ENCODE assay signal across 16 cellular contexts in genomic region chr10:114347191-114347739, GRCh38. TPM values are rescaled to one million over a fixed set of nuclear protein-coding genes. Genes with fewer than 3 reads are reported as not detected.
DNase-seq lines count a peak whose midpoint lies in the region; ATAC-seq and TF ChIP-seq lines count a peak whose summit lies in the region.
"Had no signal": no experiment of that assay in that cellular context is flagged by ENCODE, and none has a peak within 500 bp of the region (broad histone marks: within the 10 kb centered on the region; RNA-seq: fewer than 3 reads in every experiment).

No MANE protein-coding gene starts in this region.

- H3K27me3 ChIP-seq in left ventricle myocardium inferior (ENCODE audit: low read depth) (peaks cover 29% of the 10 kb centered on the region), uterus (no peaks in the 10 kb centered on the region)
- H3K27me3 ChIP-seq: testis had no signal

- intact Hi-C loops in left ventricle myocardium inferior (cut with micrococcal nuclease) (no loop called here), cardiac septum (cut with DNase I) (no loop called here), uterus (cut with DNase I; ENCODE audit: low total_unique reads) (no loop called here)

- H3K4me3 Mint-ChIP-seq in activated T-helper 17 cell treated with anti-CD3 and anti-CD28 coated beads, Interleukin-2, amount 50 U/mL, for 72 hours: no peak overlapping the region
- peak overlapping the region; percentile 6 for H3K4me3 Mint-ChIP-seq in nephron progenitor cell
- H3K4me3 Mint-ChIP-seq: CD8-positive, alpha-beta memory T cell had no signal

- TF ChIP-seq POLR2A in uterus (IDR thresholded peaks at IDR 0.05): no peak

- DNase-seq in left ventricle myocardium inferior (no peak), cardiac septum (ENCODE audit: low spot score) (no peak), nephron progenitor cell (no peak), uterus (no peak), islet precursor cell (no peak), NCI-H1105 treated with DMSO at 0.1 percent for 48 hours (lab: John Stamatoyannopoulos, UW) (no peak), NCI-H1930 (lab: John Stamatoyannopoulos, UW) (no peak)
- DNase-seq: activated CD8-positive, alpha-beta memory T cell treated with anti-CD3 and anti-CD28 coated beads, Interleukin-2, amount 50 U/mL, for 48 hours; activated naive CD4-positive, alpha-beta T cell; CD8-positive, alpha-beta memory T cell; DND-41; NCI-H2029 treated with DMSO at 0.1 percent for 48 hours; NCI-H510A had no signal

- H3K9me3 Mint-ChIP-seq in activated T-helper 17 cell treated with anti-CD3 and anti-CD28 coated beads, Interleukin-2, amount 50 U/mL, for 72 hours: no peaks in the 10 kb centered on the region
- no peaks in the 10 kb centered on the region for H3K9me3 Mint-ChIP-seq in nephron progenitor cell
- H3K9me3 Mint-ChIP-seq: CD8-positive, alpha-beta memory T cell had no signal

- peak; percentile 62 for ATAC-seq in activated T-helper 17 cell treated with anti-CD3 and anti-CD28 coated beads, Interleukin-2, amount 50 U/mL, for 72 hours (replicated peaks)

- no peaks in the 10 kb centered on the region for H3K27me3 Mint-ChIP-seq in activated T-helper 17 cell treated with anti-CD3 and anti-CD28 coated beads, Interleukin-2, amount 50 U/mL, for 72 hours
- no peaks in the 10 kb centered on the region for H3K27me3 Mint-ChIP-seq in nephron progenitor cell (ENCODE audit: low read depth, poor library complexity)

- no peak overlapping the region for H3K4me3 ChIP-seq in left ventricle myocardium inferior
- no peak overlapping the region for H3K4me3 ChIP-seq in uterus
- H3K4me3 ChIP-seq: lung, testis had no signal

- H3K9me3 ChIP-seq in left ventricle myocardium inferior (replicated peaks) (no peaks in the 10 kb centered on the region), uterus (no peaks in the 10 kb centered on the region)
- H3K9me3 ChIP-seq: testis had no signal

- no peaks in the 10 kb centered on the region for H3K36me3 Mint-ChIP-seq in activated T-helper 17 cell treated with anti-CD3 and anti-CD28 coated beads, Interleukin-2, amount 50 U/mL, for 72 hours (ENCODE audit: low read depth)
- no peaks in the 10 kb centered on the region for H3K36me3 Mint-ChIP-seq in nephron progenitor cell (ENCODE audit: low read depth)
- H3K36me3 Mint-ChIP-seq: CD8-positive, alpha-beta memory T cell had no signal

- H3K27ac ChIP-seq in left ventricle myocardium inferior (replicated peaks) (peak overlapping the region; percentile 39), uterus (peak overlapping the region; percentile 78 to 79)

- H3K27ac Mint-ChIP-seq in activated T-helper 17 cell treated with anti-CD3 and anti-CD28 coated beads, Interleukin-2, amount 50 U/mL, for 72 hours: no peak overlapping the region
- peak overlapping the region; percentile 31 for H3K27ac Mint-ChIP-seq in nephron progenitor cell
- H3K27ac Mint-ChIP-seq: CD8-positive, alpha-beta memory T cell had no signal

- TF ChIP-seq CTCF in left ventricle myocardium inferior (IDR thresholded peaks at IDR 0.05; ENCODE audit: borderline replicate concordance) (no peak), nephron progenitor cell (IDR thresholded peaks at IDR 0.05) (no peak), uterus (IDR thresholded peaks at IDR 0.05) (no peak)

- H3K4me1 ChIP-seq in left ventricle myocardium inferior (peaks cover 31% of the 10 kb centered on the region), uterus (peaks cover 13 to 21% of the 10 kb centered on the region in 2 donors)

- H3K4me1 Mint-ChIP-seq in activated T-helper 17 cell treated with anti-CD3 and anti-CD28 coated beads, Interleukin-2, amount 50 U/mL, for 72 hours: peaks cover 4% of the 10 kb centered on the region
- peaks cover 80% of the 10 kb centered on the region for H3K4me1 Mint-ChIP-seq in nephron progenitor cell
- H3K4me1 Mint-ChIP-seq: CD8-positive, alpha-beta memory T cell had no signal

- no peaks in the 10 kb centered on the region for H3K36me3 ChIP-seq in left ventricle myocardium inferior
- no peaks in the 10 kb centered on the region for H3K36me3 ChIP-seq in uterus

RNA-seq across cellular contexts. Expression of gene AFAP1L2, which starts 57.0 kb away (rescaled TPM):
- total RNA-seq in left ventricle myocardium inferior (7.0 TPM), cardiac septum (3.9 TPM), uterus (10 to 100 TPM; 28.4 to 86.6 (median 48.6) TPM)
- total RNA-seq in activated T-helper 17 cell treated with anti-CD3 and anti-CD28 coated beads, Interleukin-2, amount 50 U/mL, for 72 hours: 1 to 10 TPM; 1.1 to 1.7 TPM
